In genomic region chr7:6551016-6551511, GRCh38 we compare ENCODE assay signal across 28 cellular contexts. TPM values are rescaled to one million over a fixed set of nuclear protein-coding genes. Genes with fewer than 3 reads are reported as not detected.
DNase-seq lines count a peak whose midpoint lies in the region; ATAC-seq, FAIRE-seq and TF ChIP-seq lines count a peak whose summit lies in the region.
"Had no signal": no experiment of that assay in that cellular context is flagged by ENCODE, and none has a peak within 500 bp of the region (broad histone marks: within the 10 kb centered on the region; RNA-seq: fewer than 3 reads in every experiment).

Gene GRID2IP, minus strand, starts transcription at chr7:6551461. Its CDS starts 25 bp downstream, at chr7:6551436.

- H3K23me2 ChIP-seq in H9 (ENCODE audit: insufficient read length, low read depth, low read length, poor library complexity, severe bottlenecking) (no peaks in the 10 kb centered on the region), H1 (ENCODE audit: low read depth, low read length) (no peaks in the 10 kb centered on the region)

- H2BK15ac ChIP-seq in H9 (ENCODE audit: low read depth, low read length) (no peak within 1 kb of the TSS), H1 (ENCODE audit: low read length) (0 out of 2 replicates have a peak within 1 kb of the TSS, but pooled peaks have one; percentile 10)

- H3K4me3 ChIP-seq in BLaER1, result no peak within 1 kb of the TSS
- H3K4me3 ChIP-seq in H1 (ENCODE audit: extremely low read depth in 1 of 4, insufficient read depth in 2 of 4, low read depth in 3 of 4, low read length in 4 of 4), result no peak within 1 kb of the TSS
- H3K4me3 ChIP-seq in trophoblast cell (ENCODE audit: low read depth, low read length), result no peak within 1 kb of the TSS
- no peak within 1 kb of the TSS for H3K4me3 ChIP-seq in stomach
- H3K4me3 ChIP-seq: GM23248, PC-9 had no signal

- no peaks in the 10 kb centered on the region for H3K79me1 ChIP-seq in H9 (ENCODE audit: insufficient read depth, low read depth, low read length, poor library complexity, severe bottlenecking)
- H3K79me1 ChIP-seq in H1 (ENCODE audit: low read depth, low read length), result no peaks in the 10 kb centered on the region
- no peaks in the 10 kb centered on the region for H3K79me1 ChIP-seq in trophoblast cell (ENCODE audit: low read length)

- H4K20me1 ChIP-seq in BLaER1 (no peaks in the 10 kb centered on the region), H9 (ENCODE audit: control insufficient read depth, insufficient read depth, insufficient read length) (no peaks in the 10 kb centered on the region), H1 (replicated peaks in 1 of 2; ENCODE audit: control insufficient read depth in 1 of 2, insufficient read depth in 2 of 2, low read length in 2 of 2) (no peaks in the 10 kb centered on the region)

- H3K27ac ChIP-seq in BLaER1 (peak within 1 kb of the TSS; percentile 65), H9 (ENCODE audit: insufficient read length, low read depth, low read length) (no peak within 1 kb of the TSS), H1 (ENCODE audit: low read depth, low read length) (no peak within 1 kb of the TSS), trophoblast cell (ENCODE audit: low read depth, low read length) (no peak within 1 kb of the TSS), stomach (no peak within 1 kb of the TSS)
- H3K27ac ChIP-seq: GM23248, HL-60, PC-9 had no signal

- H3K14ac ChIP-seq in H9 (ENCODE audit: insufficient read depth, low read length) (no peak within 1 kb of the TSS), H1 (ENCODE audit: insufficient read length) (no peak within 1 kb of the TSS), trophoblast cell (ENCODE audit: low read length) (no peak within 1 kb of the TSS)

- no peak within 1 kb of the TSS for H3K27ac Mint-ChIP-seq in H9
- no peak within 1 kb of the TSS for H3K27ac Mint-ChIP-seq in activated T-helper 17 cell treated with anti-CD3 and anti-CD28 coated beads, Interleukin-2, amount 50 U/mL, for 72 hours
- H3K27ac Mint-ChIP-seq: CD4-positive, CD25-positive, alpha-beta regulatory T cell had no signal

- peak; percentile 62 for DNase-seq in H9
- DNase-seq in H1 (ENCODE audit: low read depth in 1 of 2, low spot score in 2 of 2), result no peak
- DNase-seq in trophoblast cell, result no peak
- DNase-seq in stomach, result no peak
- no peak for DNase-seq in DMS153 treated with DMSO at 0.1 percent for 48 hours (lab: John Stamatoyannopoulos, UW; ENCODE audit: unreplicated experiment)
- no peak for DNase-seq in GM12892 (ENCODE audit: insufficient read length)
- DNase-seq: 8988T; ACHN; BE2C; CD4-positive, CD25-positive, alpha-beta regulatory T cell; DMS153; GM23248; Karpas-422; NCI-H1105; NCI-H1436 treated with DMSO at 0.1 percent for 48 hours; NCI-H187 treated with DMSO at 0.1 percent for 48 hours; NCI-H2171 treated with DMSO at 0.1 percent for 48 hours; NCI-H345; NCI-H524; NCI-H774; NK-92 treated with Interleukin-12 subunit alpha and Interleukin-12 subunit beta, amount 100 ng/mL, for 24 hours; PC-9; Right ventricle myocardium superior; RPMI8226 had no signal

- H2BK120ac ChIP-seq in H9 (ENCODE audit: low read depth, low read length, poor library complexity, severe bottlenecking), result no peak within 1 kb of the TSS
- no peak within 1 kb of the TSS for H2BK120ac ChIP-seq in H1 (replicated peaks; ENCODE audit: low read depth, low read length)
- no peak within 1 kb of the TSS for H2BK120ac ChIP-seq in trophoblast cell (ENCODE audit: insufficient read depth, low read length, poor library complexity)

- no peak for ATAC-seq in activated T-helper 17 cell treated with anti-CD3 and anti-CD28 coated beads, Interleukin-2, amount 50 U/mL, for 72 hours (replicated peaks)
- ATAC-seq: HCT116 had no signal

- no peaks in the 10 kb centered on the region for H3K79me2 ChIP-seq in H9 (ENCODE audit: insufficient read depth, low read length)
- no peaks in the 10 kb centered on the region for H3K79me2 ChIP-seq in H1 (ENCODE audit: control insufficient read depth in 1 of 2, insufficient read depth in 2 of 2, low read length in 2 of 2)
- no peaks in the 10 kb centered on the region for H3K79me2 ChIP-seq in trophoblast cell (ENCODE audit: control insufficient read depth, insufficient read depth, low read length, poor library complexity)

- H2BK5ac ChIP-seq in H9 (ENCODE audit: insufficient read length, low read length) (no peak within 1 kb of the TSS), H1 (ENCODE audit: low read depth, low read length) (no peak within 1 kb of the TSS), trophoblast cell (ENCODE audit: low read depth, low read length, poor library complexity) (no peak within 1 kb of the TSS)

- H3K18ac ChIP-seq in H9 (ENCODE audit: insufficient read length, low read depth, low read length) (no peak within 1 kb of the TSS), H1 (ENCODE audit: extremely low read depth, low read length) (no peak within 1 kb of the TSS; the same call in 1 of the 2 replicates), trophoblast cell (ENCODE audit: low read length) (no peak within 1 kb of the TSS)

- no peak within 1 kb of the TSS for H2BK20ac ChIP-seq in H9 (ENCODE audit: low read depth, low read length, poor library complexity, severe bottlenecking)
- no peak within 1 kb of the TSS for H2BK20ac ChIP-seq in H1 (ENCODE audit: low read length)

- H3K36me3 Mint-ChIP-seq in H9 (ENCODE audit: insufficient read depth in 1 of 3, low read depth in 3 of 3), result no peaks in the 10 kb centered on the region
- H3K36me3 Mint-ChIP-seq in activated T-helper 17 cell treated with anti-CD3 and anti-CD28 coated beads, Interleukin-2, amount 50 U/mL, for 72 hours (ENCODE audit: low read depth), result no peaks in the 10 kb centered on the region
- H3K36me3 Mint-ChIP-seq: CD4-positive, CD25-positive, alpha-beta regulatory T cell had no signal

- H3K9me3 ChIP-seq in BLaER1, result no peaks in the 10 kb centered on the region
- H3K9me3 ChIP-seq in H9 (ENCODE audit: control insufficient read depth, low read depth, low read length), result no peaks in the 10 kb centered on the region
- H3K9me3 ChIP-seq in H1 (ENCODE audit: insufficient read depth in 2 of 2, low read depth in 1 of 2, low read length in 1 of 2), result no peaks in the 10 kb centered on the region
- H3K9me3 ChIP-seq in trophoblast cell (ENCODE audit: insufficient read depth, low read depth, low read length), result no peaks in the 10 kb centered on the region
- no peaks in the 10 kb centered on the region for H3K9me3 ChIP-seq in stomach
- H3K9me3 ChIP-seq: BE2C had no signal

- H3K4me1 ChIP-seq in BLaER1 (peaks cover 89% of the 10 kb centered on the region), H9 (ENCODE audit: insufficient read depth, low read length) (no peaks in the 10 kb centered on the region), H1 (replicated peaks in 1 of 4; ENCODE audit: control insufficient read depth in 3 of 4, insufficient read depth in 4 of 4, low read length in 3 of 4) (no peaks in the 10 kb centered on the region), trophoblast cell (ENCODE audit: control insufficient read depth in 1 of 2, insufficient read depth in 2 of 2, low read length in 2 of 2) (no peaks in the 10 kb centered on the region), stomach (no peaks in the 10 kb centered on the region)
- H3K4me1 ChIP-seq: BE2C had no signal

- TF ChIP-seq POLR2A in H1 (IDR thresholded peaks at IDR 0.05; ENCODE audit: control extremely low read depth in 1 of 2, low read depth in 2 of 2, low read length in 2 of 2) (no peak), stomach (IDR thresholded peaks at IDR 0.05) (no peak), GM12892 (IDR thresholded peaks at IDR 0.05; ENCODE audit: low read depth, low read length) (no peak)

- H2AK5ac ChIP-seq in H9 (ENCODE audit: insufficient read length, low read length), result no peak within 1 kb of the TSS
- no peak within 1 kb of the TSS for H2AK5ac ChIP-seq in H1 (ENCODE audit: low read depth, low read length)
- no peak within 1 kb of the TSS for H2AK5ac ChIP-seq in trophoblast cell (ENCODE audit: low read length)

- H3K4me3 Mint-ChIP-seq in H9, result no peak within 1 kb of the TSS
- no peak within 1 kb of the TSS for H3K4me3 Mint-ChIP-seq in activated T-helper 17 cell treated with anti-CD3 and anti-CD28 coated beads, Interleukin-2, amount 50 U/mL, for 72 hours
- H3K4me3 Mint-ChIP-seq: CD4-positive, CD25-positive, alpha-beta regulatory T cell had no signal

- H2BK12ac ChIP-seq in H9 (ENCODE audit: insufficient read length, low read depth, low read length) (no peak within 1 kb of the TSS), H1 (ENCODE audit: low read depth, low read length) (no peak within 1 kb of the TSS), trophoblast cell (ENCODE audit: low read length) (no peak within 1 kb of the TSS)

- H3K23ac ChIP-seq in H9 (ENCODE audit: insufficient read length, low read depth, low read length), result no peak within 1 kb of the TSS
- no peak within 1 kb of the TSS for H3K23ac ChIP-seq in H1 (ENCODE audit: insufficient read length)
- no peak within 1 kb of the TSS for H3K23ac ChIP-seq in trophoblast cell (ENCODE audit: low read length)

- CTCF ChIA-PET in H1 (lab: Charles Lee; ENCODE audit: partially characterized antibody), result no interaction called here

- POLR2A ChIA-PET in H1 (lab: Charles Lee; ENCODE audit: partially characterized antibody), result no interaction called here

- no peak within 1 kb of the TSS for H3T11ph ChIP-seq in H9 (ENCODE audit: low read length)

- no peaks in the 10 kb centered on the region for H3K27me3 Mint-ChIP-seq in H9 (ENCODE audit: low read depth)
- no peaks in the 10 kb centered on the region for H3K27me3 Mint-ChIP-seq in activated T-helper 17 cell treated with anti-CD3 and anti-CD28 coated beads, Interleukin-2, amount 50 U/mL, for 72 hours
- H3K27me3 Mint-ChIP-seq: CD4-positive, CD25-positive, alpha-beta regulatory T cell had no signal

- H4K12ac ChIP-seq in trophoblast cell (ENCODE audit: low read depth, low read length), result peak within 1 kb of the TSS; percentile 27

- no peak for TF ChIP-seq RAD21 in H1 (IDR thresholded peaks at IDR 0.05 in 1 of 2, conservative IDR thresholded peaks at IDR 0.05 in 1 of 2; ENCODE audit: low read depth in 2 of 2, low read length in 2 of 2)

- no peak within 1 kb of the TSS for H3K56ac ChIP-seq in H9 (ENCODE audit: insufficient read length, low read depth, low read length)
- H3K56ac ChIP-seq in H1 (replicated peaks; ENCODE audit: insufficient read length, low read depth, low read length), result peak within 1 kb of the TSS; percentile 25

- H3K36me3 ChIP-seq in BLaER1, result no peaks in the 10 kb centered on the region
- no peaks in the 10 kb centered on the region for H3K36me3 ChIP-seq in H1 (ENCODE audit: control insufficient read depth in 2 of 4, insufficient read depth in 4 of 4, low read length in 3 of 4)
- H3K36me3 ChIP-seq in trophoblast cell (ENCODE audit: control insufficient read depth in 1 of 2, insufficient read depth in 2 of 2, low read length in 2 of 2), result no peaks in the 10 kb centered on the region
- no peaks in the 10 kb centered on the region for H3K36me3 ChIP-seq in stomach
- H3K36me3 ChIP-seq: BE2C had no signal

- H2AFZ ChIP-seq in H9 (ENCODE audit: low read length), result no peak within 1 kb of the TSS
- H2AFZ ChIP-seq in H1 (ENCODE audit: low read length), result no peak within 1 kb of the TSS
- no peak within 1 kb of the TSS for H2AFZ ChIP-seq in trophoblast cell (ENCODE audit: insufficient read depth, low read length, poor library complexity)
- H2AFZ ChIP-seq: GM23248, PC-9 had no signal

- peaks cover 4 to 5% of the 10 kb centered on the region in 2 experiments; a peak in 3 of 4 replicates for H3K4me1 Mint-ChIP-seq in H9
- no peaks in the 10 kb centered on the region for H3K4me1 Mint-ChIP-seq in activated T-helper 17 cell treated with anti-CD3 and anti-CD28 coated beads, Interleukin-2, amount 50 U/mL, for 72 hours

- TF ChIP-seq EP300 in H1 (IDR thresholded peaks at IDR 0.05; ENCODE audit: borderline replicate concordance in 1 of 2, low read depth in 2 of 2, low read length in 2 of 2) (no peak), stomach (IDR thresholded peaks at IDR 0.05) (no peak)

- no CpG with 5 or more reads among the region's 46 CpGs for WGBS in H9 (ENCODE audit: extremely low coverage, insufficient read length, low lambda C conversion rate)
- 91% methylated on average over 35 of the region's 46 CpGs; no CpG with 5 or more reads in 1 of the 2 experiments for WGBS in H1 (ENCODE audit: extremely low coverage in 1 of 2, insufficient coverage in 1 of 2, insufficient read length in 1 of 2, insufficient replicate concordance in 2 of 2, low coverage in 1 of 2, low lambda C conversion rate in 2 of 2, missing lambda C conversion rate in 1 of 2), 2 experiments
- WGBS in trophoblast cell (ENCODE audit: extremely low coverage, insufficient coverage, insufficient read length), result no CpG with 5 or more reads among the region's 46 CpGs
- 60 to 77% (median 76%) methylated on average over 8 to 46 of the region's 46 CpGs for WGBS in stomach, 5 donors

- peak within 1 kb of the TSS; percentile 78 for H3K4me2 ChIP-seq in BLaER1
- no peak within 1 kb of the TSS for H3K4me2 ChIP-seq in H9 (ENCODE audit: insufficient read depth, insufficient read length, low read length)
- no peak within 1 kb of the TSS; a peak in 1 of 4 replicates for H3K4me2 ChIP-seq in H1 (ENCODE audit: insufficient read depth in 1 of 2, low read depth in 2 of 2, low read length in 2 of 2)
- H3K4me2 ChIP-seq in trophoblast cell (ENCODE audit: low read length), result no peak within 1 kb of the TSS
- H3K4me2 ChIP-seq: PC-9 had no signal

- TF ChIP-seq CTCF in H9 (conservative IDR thresholded peaks at IDR 0.05) (no peak), H1 (IDR thresholded peaks at IDR 0.05; ENCODE audit: control extremely low read depth in 1 of 3, insufficient read depth in 1 of 3, low read depth in 1 of 3, low read length in 3 of 3) (no peak), stomach (IDR thresholded peaks at IDR 0.05) (no peak)

- intact Hi-C loops in stomach (cut with DNase I; ENCODE audit: low total_unique reads), result no loop called here

- H3K4ac ChIP-seq in H9 (ENCODE audit: low read depth, low read length) (no peak within 1 kb of the TSS), H1 (replicated peaks; ENCODE audit: insufficient read length, low read depth, low read length) (no peak within 1 kb of the TSS), trophoblast cell (ENCODE audit: low read depth, low read length) (no peak within 1 kb of the TSS)

- H4K5ac ChIP-seq in H9 (ENCODE audit: insufficient read length, low read depth, low read length) (no peak within 1 kb of the TSS), H1 (ENCODE audit: insufficient read length, low read depth, low read length) (no peak within 1 kb of the TSS)

- no peaks in the 10 kb centered on the region for H3K9me3 Mint-ChIP-seq in H9
- H3K9me3 Mint-ChIP-seq in activated T-helper 17 cell treated with anti-CD3 and anti-CD28 coated beads, Interleukin-2, amount 50 U/mL, for 72 hours, result no peaks in the 10 kb centered on the region
- H3K9me3 Mint-ChIP-seq: CD4-positive, CD25-positive, alpha-beta regulatory T cell had no signal

- no peak for FAIRE-seq in H1 (lab: Jason Lieb, UNC)
- no peak for FAIRE-seq in GM12892 (lab: Jason Lieb, UNC)

- H3K9ac ChIP-seq in BLaER1, result no peak within 1 kb of the TSS
- H3K9ac ChIP-seq in H9 (ENCODE audit: extremely low read depth, insufficient read length, low read length), result no peak within 1 kb of the TSS
- H3K9ac ChIP-seq in H1 (replicated peaks in 1 of 4; ENCODE audit: extremely low read depth in 1 of 4, low read depth in 3 of 4, low read length in 3 of 4), result no peak within 1 kb of the TSS
- no peak within 1 kb of the TSS for H3K9ac ChIP-seq in trophoblast cell (ENCODE audit: low read length)
- H3K9ac ChIP-seq: GM23248 had no signal

- no peaks in the 10 kb centered on the region for H3K27me3 ChIP-seq in BLaER1
- no peaks in the 10 kb centered on the region for H3K27me3 ChIP-seq in H9 (ENCODE audit: insufficient read depth, low read length)
- H3K27me3 ChIP-seq in H1 (replicated peaks in 1 of 4; ENCODE audit: control insufficient read depth in 3 of 4, extremely low read depth in 1 of 4, insufficient read depth in 3 of 4, low read length in 3 of 4), result no peaks in the 10 kb centered on the region
- no peaks in the 10 kb centered on the region for H3K27me3 ChIP-seq in trophoblast cell (ENCODE audit: insufficient read depth, low read length)
- H3K27me3 ChIP-seq in stomach, result peaks cover 0 to 5% (median 0%) of the 10 kb centered on the region in 3 donors
- H3K27me3 ChIP-seq: BE2C had no signal

- H4K8ac ChIP-seq in H9 (replicated peaks; ENCODE audit: insufficient read length, low read depth, low read length) (no peak within 1 kb of the TSS), H1 (ENCODE audit: extremely low read depth, insufficient read depth, low read length) (peak within 1 kb of the TSS; percentile 68; the same call in 1 of the 2 replicates), trophoblast cell (ENCODE audit: low read depth, low read length) (no peak within 1 kb of the TSS)

- no peak within 1 kb of the TSS for H4K91ac ChIP-seq in H9 (ENCODE audit: insufficient read length, low read depth, low read length)
- no peak within 1 kb of the TSS for H4K91ac ChIP-seq in H1 (replicated peaks; ENCODE audit: insufficient read length, low read length)
- no peak within 1 kb of the TSS for H4K91ac ChIP-seq in trophoblast cell (ENCODE audit: low read depth, low read length)

RNA-seq across cellular contexts. Expression of gene GRID2IP, which starts in this region (rescaled TPM):
- total RNA-seq in H9 (2021), result 1.7 TPM in 2 replicates
- 1.0 and 1.3 TPM in 2 replicates for total RNA-seq in H1 (2021; fragmentation: NEBNext Ultra II Directional; extraction: Animal tissue kit (Norgen Biotek cat#: 25700))
- polyA plus RNA-seq in H1 (2011; rRNA removed), result 0.80 and 1.5 TPM in 2 replicates
- 1.2 TPM for polyA plus RNA-seq in H1 (2011; cell fraction: cytosol; rRNA removed)
- polyA plus RNA-seq in H1 (2011; cell fraction: nucleus; rRNA removed), result 4.7 TPM
- 0.54 to 1.5 TPM (median 0.94 TPM) in 4 replicates for polyA plus RNA-seq in H1 (2012, experiment 1 of 2)
- polyA plus RNA-seq in H1 (2012, experiment 2 of 2), result 0.38 TPM
- 0.67 TPM for polyA plus RNA-seq in H1 (2013, experiment 1 of 2)
- polyA plus RNA-seq in H1 (2013, experiment 2 of 2), result 0.64 TPM
- 1.0 and 1.7 TPM in 2 replicates for polyA minus RNA-seq in H1 (2011; rRNA and poly(A)+ RNA removed)
- 2.3 TPM for polyA minus RNA-seq in H1 (2011; cell fraction: cytosol; rRNA and poly(A)+ RNA removed)
- 4.9 TPM for polyA minus RNA-seq in H1 (2011; cell fraction: nucleus; rRNA and poly(A)+ RNA removed)
- 0.05 and 0.07 TPM in 2 replicates for polyA plus RNA-seq in trophoblast cell (2013)
- under 1 TPM in 1 of 5 donors, not detected in 4; 0.37 TPM for total RNA-seq in stomach
- under 1 TPM in 2 of 3 donors, not detected in 1; 0.23 to 0.25 TPM for polyA plus RNA-seq in stomach
- total RNA-seq in activated T-helper 17 cell treated with anti-CD3 and anti-CD28 coated beads, Interleukin-2, amount 50 U/mL, for 72 hours, result under 1 TPM; 0.26 to 0.32 TPM
- polyA plus RNA-seq in GM12892 (2012; ENCODE audit: missing spikeins), result not detected
- total RNA-seq: GM23248, Right ventricle myocardium superior had no signal
- polyA plus RNA-seq: GM23248 had no signal
